ENCODE assay signal across 15 cellular contexts in the genomic region with DNA sequence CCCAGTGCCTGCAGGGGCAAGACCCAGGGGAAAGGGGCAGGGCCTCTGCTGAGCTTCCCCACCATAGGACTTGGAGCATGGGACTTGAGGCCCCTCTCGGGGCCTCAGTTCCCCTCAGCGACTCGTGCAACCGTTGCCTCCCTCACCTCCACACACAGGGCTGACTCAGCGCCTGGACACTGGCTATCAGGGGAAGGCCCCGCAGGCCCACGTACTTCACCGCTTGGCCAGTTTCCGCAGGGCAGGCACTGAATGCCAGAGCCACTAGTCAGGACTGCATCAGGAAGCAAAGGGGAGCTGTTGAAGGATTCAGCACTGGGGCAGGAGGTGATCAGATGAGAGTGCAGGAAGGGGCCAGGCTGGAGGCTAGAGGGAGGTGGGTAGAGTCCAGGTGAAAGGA. TPM values are rescaled to one million over a fixed set of nuclear protein-coding genes. Genes with fewer than 3 reads are reported as not detected.
DNase-seq lines count a peak whose midpoint lies in the region; ATAC-seq lines count a peak whose summit lies in the region.
"Had no signal": no experiment of that assay in that cellular context is flagged by ENCODE, and none has a peak within 500 bp of the region (broad histone marks: within the 10 kb centered on the region; RNA-seq: fewer than 3 reads in every experiment).

No MANE protein-coding gene starts in this region.

- H3K27ac ChIP-seq in SK-N-MC: peak overlapping the region; percentile 80
- H3K27ac ChIP-seq in esophagus (ENCODE audit: low read depth in 2 of 2, low read length in 1 of 2): peak overlapping the region; percentile 50 to 84
- H3K27ac ChIP-seq: uterus had no signal

- ATAC-seq in GM19023 (IDR thresholded peaks at IDR 0.05; ENCODE audit: unreplicated experiment) (no peak), GM19035 (IDR thresholded peaks at IDR 0.05; ENCODE audit: unreplicated experiment) (no peak)
- ATAC-seq: mucosa of descending colon, sciatic nerve had no signal

- DNase-seq in GM03348 (ENCODE audit: low spot score) (peak; percentile 57), SK-N-MC (ENCODE audit: low read depth, low spot score) (no peak), retina (peak; percentile 7), ureter (ENCODE audit: low spot score) (no peak), activated gamma-delta T cell (lab: John Stamatoyannopoulos, UW) (no peak)
- DNase-seq: activated CD4-positive, alpha-beta T cell treated with anti-CD3 and anti-CD28 coated beads, Interleukin-2, amount 50 U/mL, for 1 hour; activated naive CD4-positive, alpha-beta T cell; COR-L47; mucosa of descending colon; NCI-H524 treated with DMSO at 0.1 percent for 48 hours; uterus had no signal

- H3K4me3 ChIP-seq in SK-N-MC (no peak overlapping the region), esophagus (ENCODE audit: low read depth in 1 of 2, low read length in 2 of 2) (no peak overlapping the region)
- H3K4me3 ChIP-seq: mucosa of descending colon, uterus had no signal

- peak overlapping the region; percentile 28 for H3K9ac ChIP-seq in SK-N-MC (ENCODE audit: insufficient read length)

- 76 to 79% methylated on average over 9 of the region's 9 CpGs for WGBS in esophagus, 2 donors

- H3K27me3 ChIP-seq in esophagus (ENCODE audit: control insufficient read depth in 1 of 2, insufficient read depth in 2 of 2, low read length in 2 of 2): no peaks in the 10 kb centered on the region
- H3K27me3 ChIP-seq: uterus had no signal

- no peaks in the 10 kb centered on the region for H3K36me3 ChIP-seq in SK-N-MC (ENCODE audit: insufficient read depth, low read length)
- no peaks in the 10 kb centered on the region for H3K36me3 ChIP-seq in esophagus (ENCODE audit: control insufficient read depth in 2 of 2, insufficient read depth in 2 of 2, low read length in 1 of 2)
- H3K36me3 ChIP-seq: uterus had no signal

- peaks cover 4 to 32% of the 10 kb centered on the region in 2 donors for H3K4me1 ChIP-seq in esophagus (ENCODE audit: control insufficient read depth in 2 of 2, insufficient read depth in 2 of 2, low read length in 1 of 2)
- H3K4me1 ChIP-seq: uterus had no signal

- no peaks in the 10 kb centered on the region for H3K9me3 ChIP-seq in SK-N-MC (ENCODE audit: low read depth, low read length)
- no peaks in the 10 kb centered on the region for H3K9me3 ChIP-seq in esophagus (ENCODE audit: control insufficient read depth in 2 of 2, insufficient read depth in 1 of 2, low read depth in 1 of 2, low read length in 1 of 2)
- H3K9me3 ChIP-seq: mucosa of descending colon, uterus had no signal

RNA-seq across cellular contexts. Expression of gene FAM131C, which starts 15.5 kb away (rescaled TPM):
- under 1 TPM; 0.38 to 0.45 TPM for polyA plus RNA-seq in esophagus
- total RNA-seq in ureter: 0.60 TPM
- total RNA-seq: sciatic nerve had no signal

RNA-seq across cellular contexts. Expression of gene CLCNKB, which starts 45.4 kb away (rescaled TPM):
- polyA plus RNA-seq in esophagus: under 1 TPM in 1 of 2 donors, not detected in 1; 0.06 TPM
- 0.65 TPM for total RNA-seq in ureter

Comparison
In these comparisons a context has a peak if more than half of its experiments do, and no peak if none do; other contexts are left out.
1. DNase-seq: peak in GM03348 (single experiment) and retina (single experiment); none in SK-N-MC (single experiment), ureter (single experiment) and activated gamma-delta T cell (single experiment).